Comparison of ENCODE assay signal across 8 cellular contexts in genomic region chr1:19597463-19598309, GRCh38. TPM values are rescaled to one million over a fixed set of nuclear protein-coding genes. Genes with fewer than 3 reads are reported as not detected.
DNase-seq lines count a peak whose midpoint lies in the region; ATAC-seq and TF ChIP-seq lines count a peak whose summit lies in the region.

No MANE protein-coding gene starts in this region.

- POLR2A ChIA-PET in activated naive CD8-positive, alpha-beta T cell treated with anti-CD3 and anti-CD28 coated beads, Interleukin-2, amount 10 ng/mL, durations not matched to agents 7 days and 5 days (lab: Charles Lee) = interaction anchor here (0.8 to 5.9 kb wide), 12 partner anchors 8 to 235 kb away, joined by 3 to 40 read pairs (median 4); partner anchors contain the start of genes CAPZB and NBL1

- H3K4me1 ChIP-seq in left ventricle myocardium inferior (peaks cover 69% of the 10 kb centered on the region), rectal smooth muscle tissue (ENCODE audit: control insufficient read depth, insufficient read depth, low read length) (peaks cover 16% of the 10 kb centered on the region)

- no peaks in the 10 kb centered on the region for H3K9me3 Mint-ChIP-seq in activated naive CD8-positive, alpha-beta T cell treated with anti-CD3 and anti-CD28 coated beads, Interleukin-2, amount 10 ng/mL, durations not matched to agents 7 days and 5 days

- TF ChIP-seq CTCF in LNCaP clone FGC (IDR thresholded peaks at IDR 0.05; ENCODE audit: control insufficient read depth, extremely low read depth, insufficient read depth) (no peak), left ventricle myocardium inferior (IDR thresholded peaks at IDR 0.05; ENCODE audit: borderline replicate concordance) (no peak)

- H3K4me1 Mint-ChIP-seq in activated naive CD8-positive, alpha-beta T cell treated with anti-CD3 and anti-CD28 coated beads, Interleukin-2, amount 10 ng/mL, durations not matched to agents 7 days and 5 days = peaks cover 44% of the 10 kb centered on the region

- H3K36me3 ChIP-seq in left ventricle myocardium inferior (peaks cover 5% of the 10 kb centered on the region), rectal smooth muscle tissue (ENCODE audit: control insufficient read depth, insufficient read depth, low read length) (no peaks in the 10 kb centered on the region)

- H3K9ac ChIP-seq in rectal smooth muscle tissue (ENCODE audit: low read length) = peak overlapping the region; percentile 95

- intact Hi-C loops in left ventricle myocardium inferior (cut with micrococcal nuclease) = no loop called here

- H3K4me3 ChIP-seq in LNCaP clone FGC (ENCODE audit: low read depth, low read length) = peak overlapping the region; percentile 70
- H3K4me3 ChIP-seq in left ventricle myocardium inferior = peak overlapping the region; percentile 87
- H3K4me3 ChIP-seq in rectal smooth muscle tissue (ENCODE audit: low read length) = peak overlapping the region; percentile 92

- peak; percentile 38 for DNase-seq in activated CD8-positive, alpha-beta memory T cell treated with anti-CD3 and anti-CD28 coated beads, Interleukin-2, amount 50 U/mL, for 1 hour (ENCODE audit: extremely low read depth)
- no peak for DNase-seq in activated CD8-positive, alpha-beta memory T cell treated with anti-CD3 and anti-CD28 coated beads for 24 hours
- no peak for DNase-seq in LNCaP clone FGC (ENCODE audit: low read depth)
- DNase-seq in activated naive CD8-positive, alpha-beta T cell treated with anti-CD3 and anti-CD28 coated beads, Interleukin-2, amount 10 ng/mL, durations not matched to agents 7 days and 5 days = no peak
- no peak for DNase-seq in left ventricle myocardium inferior
- DNase-seq in activated gamma-delta T cell (lab: John Stamatoyannopoulos, UW) = no peak

- H3K36me3 Mint-ChIP-seq in activated naive CD8-positive, alpha-beta T cell treated with anti-CD3 and anti-CD28 coated beads, Interleukin-2, amount 10 ng/mL, durations not matched to agents 7 days and 5 days = peaks cover 20% of the 10 kb centered on the region

- H3K27me3 ChIP-seq in left ventricle myocardium inferior (ENCODE audit: low read depth) = no peaks in the 10 kb centered on the region
- no peaks in the 10 kb centered on the region for H3K27me3 ChIP-seq in rectal smooth muscle tissue (ENCODE audit: control insufficient read depth, insufficient read depth, low read length)

- peak overlapping the region; percentile 96 for H3K27ac ChIP-seq in left ventricle myocardium inferior (replicated peaks)
- peak overlapping the region; percentile 96 for H3K27ac ChIP-seq in rectal smooth muscle tissue (ENCODE audit: low read depth, low read length)

- H3K4me3 Mint-ChIP-seq in activated naive CD8-positive, alpha-beta T cell treated with anti-CD3 and anti-CD28 coated beads, Interleukin-2, amount 10 ng/mL, durations not matched to agents 7 days and 5 days = peak overlapping the region; percentile 99

- H3K27ac Mint-ChIP-seq in activated naive CD8-positive, alpha-beta T cell treated with anti-CD3 and anti-CD28 coated beads, Interleukin-2, amount 10 ng/mL, durations not matched to agents 7 days and 5 days = peak overlapping the region; percentile 100

- H3K9me3 ChIP-seq in left ventricle myocardium inferior (replicated peaks) = no peaks in the 10 kb centered on the region

- peak; percentile 31 for ATAC-seq in activated naive CD8-positive, alpha-beta T cell treated with anti-CD3 and anti-CD28 coated beads, Interleukin-2, amount 10 ng/mL, durations not matched to agents 7 days and 5 days (ENCODE audit: low read depth)
- no peak for ATAC-seq in HG02852 (IDR thresholded peaks at IDR 0.05; ENCODE audit: unreplicated experiment)

- H3K27me3 Mint-ChIP-seq in activated naive CD8-positive, alpha-beta T cell treated with anti-CD3 and anti-CD28 coated beads, Interleukin-2, amount 10 ng/mL, durations not matched to agents 7 days and 5 days = no peaks in the 10 kb centered on the region

RNA-seq across cellular contexts. Expression of gene NBL1, which starts 46.4 kb away (rescaled TPM):
- total RNA-seq in activated naive CD8-positive, alpha-beta T cell treated with anti-CD3 and anti-CD28 coated beads, Interleukin-2, amount 10 ng/mL, durations not matched to agents 7 days and 5 days = 10 to 100 TPM; 35.3 to 36.0 TPM
- 30.0 TPM for total RNA-seq in left ventricle myocardium inferior
